In genomic region chr3:171199473-171199829, GRCh38 we compare ENCODE assay signal across 1 cellular context.
TF ChIP-seq lines count a peak whose summit lies in the region.

No MANE protein-coding gene starts in this region.

TF ChIP-seq in WTC11, 78 proteins besides CTCF, POLR2A, EP300 and RAD21 (continued from another document):
- TF ChIP-seq, protein P1, sequence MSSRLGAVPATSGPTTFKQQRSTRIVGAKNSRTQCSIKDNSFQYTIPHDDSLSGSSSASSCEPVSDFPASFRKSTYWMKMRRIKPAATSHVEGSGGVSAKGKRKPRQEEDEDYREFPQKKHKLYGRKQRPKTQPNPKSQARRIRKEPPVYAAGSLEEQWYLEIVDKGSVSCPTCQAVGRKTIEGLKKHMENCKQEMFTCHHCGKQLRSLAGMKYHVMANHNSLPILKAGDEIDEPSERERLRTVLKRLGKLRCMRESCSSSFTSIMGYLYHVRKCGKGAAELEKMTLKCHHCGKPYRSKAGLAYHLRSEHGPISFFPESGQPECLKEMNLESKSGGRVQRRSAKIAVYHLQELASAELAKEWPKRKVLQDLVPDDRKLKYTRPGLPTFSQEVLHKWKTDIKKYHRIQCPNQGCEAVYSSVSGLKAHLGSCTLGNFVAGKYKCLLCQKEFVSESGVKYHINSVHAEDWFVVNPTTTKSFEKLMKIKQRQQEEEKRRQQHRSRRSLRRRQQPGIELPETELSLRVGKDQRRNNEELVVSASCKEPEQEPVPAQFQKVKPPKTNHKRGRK (CRISPR knock-in tag; IDR thresholded peaks at IDR 0.05; ENCODE audit: borderline replicate concordance) = no peak
- TF ChIP-seq ZBTB43 (CRISPR knock-in tag; IDR thresholded peaks at IDR 0.05) (no peak), FOXK1 (CRISPR knock-in tag; IDR thresholded peaks at IDR 0.05) (no peak), ZNF423 (CRISPR knock-in tag; IDR thresholded peaks at IDR 0.05) (no peak), ERG (CRISPR knock-in tag; IDR thresholded peaks at IDR 0.05) (no peak), NFYB (CRISPR knock-in tag; conservative IDR thresholded peaks at IDR 0.05; ENCODE audit: low read depth) (no peak), TCF7 (CRISPR knock-in tag; IDR thresholded peaks at IDR 0.05; ENCODE audit: low read depth) (no peak)
TF ChIP-seq in WTC11: peak in this region for 0.
